In the genomic region with DNA sequence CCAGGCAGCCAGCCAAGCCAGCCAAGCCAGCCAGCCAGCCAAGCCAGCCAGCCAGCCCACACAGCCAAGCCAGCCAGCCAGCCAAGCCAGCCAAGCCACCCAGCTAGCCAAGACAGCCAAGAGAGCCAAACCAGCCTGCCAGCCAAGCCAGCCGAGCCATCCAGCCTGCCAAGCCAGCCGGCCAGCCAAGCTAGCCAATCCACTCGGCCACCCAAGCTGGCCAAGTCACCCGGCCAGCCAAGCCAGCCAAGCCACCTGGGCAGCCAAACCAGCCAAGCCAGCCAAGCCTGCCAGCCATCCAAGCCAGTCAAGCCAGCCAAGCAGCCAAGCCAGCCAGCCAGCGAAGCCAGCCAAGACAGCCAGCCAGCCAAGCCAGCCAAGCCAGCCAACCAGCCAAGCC, we compare ENCODE assay signal across 7 cellular contexts. TPM values are rescaled to one million over a fixed set of nuclear protein-coding genes. Genes with fewer than 3 reads are reported as not detected.
"Had no signal": no experiment of that assay in that cellular context is flagged by ENCODE, and none has a peak within 500 bp of the region (broad histone marks: within the 10 kb centered on the region; RNA-seq: fewer than 3 reads in every experiment).

No MANE protein-coding gene starts in this region.

RNA-seq across cellular contexts. Expression of a gene that starts 32.0 kb away (rescaled TPM):
- total RNA-seq: GM23248, GM23338, H1, H4, H7, H9, HFFc6 had no signal
- polyA plus RNA-seq: GM23248, GM23338, H1 had no signal
